ENCODE assay signal across 34 cellular contexts in genomic region chr6:66054967-66055366, GRCh38.
"Had no signal": no experiment of that assay in that cellular context is flagged by ENCODE, and none has a peak within 500 bp of the region (broad histone marks: within the 10 kb centered on the region; RNA-seq: fewer than 3 reads in every experiment).

No MANE protein-coding gene starts in this region.

- ATAC-seq: activated naive CD4-positive, alpha-beta T cell treated with anti-CD3 and anti-CD28 coated beads, Interleukin-2, amount 50 U/mL, for 72 hours; activated naive CD8-positive, alpha-beta T cell treated with anti-CD3 and anti-CD28 coated beads, Interleukin-2, amount 50 U/mL, for 24 hours; activated T-cell treated with anti-CD3 and anti-CD28 coated beads, Interleukin-2, amount 50 U/mL, for 4 hours; activated T-cell treated with anti-CD3 and anti-CD28 coated beads, Interleukin-2, amount 50 U/mL, for 72 hours; activated T-helper 17 cell treated with anti-CD3 and anti-CD28 coated beads, Interleukin-2, amount 50 U/mL, for 72 hours; body of pancreas had no signal

- H3K4me1 ChIP-seq: adrenal gland, ascending aorta, body of pancreas, breast epithelium had no signal

- DNase-seq: activated effector memory CD4-positive, alpha-beta T cell treated with anti-CD3 and anti-CD28 coated beads, Interleukin-2, amount 50 U/mL, for 16 hours; activated effector memory CD4-positive, alpha-beta T cell treated with Interleukin-2 at 50 U/mL for 16 hours; activated gamma-delta T cell; activated gamma-delta T cell treated with Interleukin-2 at 50 U/mL for 16 hours; activated naive CD4-positive, alpha-beta T cell; activated naive CD4-positive, alpha-beta T cell treated with anti-CD3 and anti-CD28 coated beads for 36 hours; activated naive CD4-positive, alpha-beta T cell treated with anti-CD3 and anti-CD28 coated beads, Interleukin-2, amount 10 ng/mL, durations not matched to agents 7 days and 5 days; activated naive CD4-positive, alpha-beta T cell treated with anti-CD3 and anti-CD28 coated beads, Interleukin-2, amount 50 U/mL, for 16 hours; activated naive CD4-positive, alpha-beta T cell treated with Interleukin-2 at 50 U/mL for 16 hours; activated naive CD8-positive, alpha-beta T cell treated with anti-CD3 and anti-CD28 coated beads for 36 hours; activated naive CD8-positive, alpha-beta T cell treated with anti-CD3 and anti-CD28 coated beads, Interleukin-2, amount 10 ng/mL, durations not matched to agents 7 days and 5 days; activated naive CD8-positive, alpha-beta T cell treated with anti-CD3 and anti-CD28 coated beads, Interleukin-2, amount 50 U/mL, for 24 hours; activated T-cell treated with anti-CD3 and anti-CD28 coated beads, Interleukin-2, amount 50 U/mL, for 1 hour; activated T-cell treated with anti-CD3 and anti-CD28 coated beads, Interleukin-2, amount 50 U/mL, for 24 hours; activated T-cell treated with anti-CD3 and anti-CD28 coated beads, Interleukin-2, amount 50 U/mL, for 4 hours; activated T-cell treated with anti-CD3 and anti-CD28 coated beads, Interleukin-2, amount 50 U/mL, for 48 hours; activated T-cell treated with anti-CD3 and anti-CD28 coated beads, Interleukin-2, amount 50 U/mL, for 72 hours; adrenal gland; amniotic stem cell; amygdala; anterior cingulate cortex; aorta; body of pancreas; brain microvascular endothelial cell; caudate nucleus; central memory CD4-positive, alpha-beta T cell; cerebellar nuclear complex had no signal

- H3K27me3 ChIP-seq: adrenal gland, ascending aorta, body of pancreas, brain microvascular endothelial cell, breast epithelium, cardiac muscle cell had no signal

- FAIRE-seq: astrocyte, bronchial epithelial cell had no signal

- H3K27ac ChIP-seq: adrenal gland, ascending aorta, body of pancreas, brain microvascular endothelial cell, breast epithelium, cardiac muscle cell had no signal

- H3K9me3 ChIP-seq: adrenal gland, ascending aorta, body of pancreas, breast epithelium had no signal

- H3K36me3 ChIP-seq: adrenal gland, ascending aorta, brain microvascular endothelial cell, breast epithelium, cardiac muscle cell had no signal

- H3K4me3 ChIP-seq: adrenal gland, ascending aorta, body of pancreas, breast epithelium, cardiac muscle cell had no signal
